Comparison of ENCODE assay signal across 29 cellular contexts in genomic region chr10:91788527-91788926, GRCh38. TPM values are rescaled to one million over a fixed set of nuclear protein-coding genes. Genes with fewer than 3 reads are reported as not detected.
A peak's percentile ranks its signal among the peaks of the same experiment; 100 is the strongest.
DNase-seq lines count a peak whose midpoint lies in the region; ATAC-seq and TF ChIP-seq lines count a peak whose summit lies in the region.
"Had no signal": no experiment of that assay in that cellular context is flagged by ENCODE, and none has a peak within 500 bp of the region (broad histone marks: within the 10 kb centered on the region; RNA-seq: fewer than 3 reads in every experiment).

No MANE protein-coding gene starts in this region.

- no peak overlapping the region for H2BK15ac ChIP-seq in H9 (ENCODE audit: low read depth, low read length)

- H3K4me1 ChIP-seq in H9 (ENCODE audit: insufficient read depth, low read length), result peaks cover 2% of the 10 kb centered on the region; the same call in 1 of the 2 replicates
- H3K4me1 ChIP-seq in PC-9 (replicated peaks; ENCODE audit: insufficient read depth), result peaks cover 17% of the 10 kb centered on the region
- H3K4me1 ChIP-seq in neural progenitor cell, result peaks cover 6% of the 10 kb centered on the region
- H3K4me1 ChIP-seq: ascending aorta, prostate gland, uterus had no signal

- intact Hi-C loops in PC-9 (cut with micrococcal nuclease; ENCODE audit: unreplicated experiment), result no loop called here

- H3K36me3 ChIP-seq in PC-9 (ENCODE audit: low read depth), result no peaks in the 10 kb centered on the region
- H3K36me3 ChIP-seq in neural progenitor cell, result no peaks in the 10 kb centered on the region
- H3K36me3 ChIP-seq: ascending aorta, neutrophil, prostate gland, thoracic aorta, uterus had no signal

- no peaks in the 10 kb centered on the region for H3K79me1 ChIP-seq in H9 (ENCODE audit: insufficient read depth, low read depth, low read length, poor library complexity, severe bottlenecking)

- H3K9me2 ChIP-seq in PC-9 (ENCODE audit: insufficient read depth), result no peaks in the 10 kb centered on the region
- H3K9me2 ChIP-seq: SK-N-SH had no signal

- H3K27ac Mint-ChIP-seq in H9 (peak overlapping the region in 1 of 3 experiments; percentile 23; a peak in 2 of 7 replicates), neural progenitor cell (no peak overlapping the region)
- no peak overlapping the region for H3K27ac Mint-ChIP-seq in activated T-cell treated with anti-CD3 and anti-CD28 coated beads, Interleukin-2, amount 50 U/mL, for 24 hours
- no peak overlapping the region for H3K27ac Mint-ChIP-seq in activated CD4-positive, alpha-beta memory T cell treated with anti-CD3 and anti-CD28 coated beads, Interleukin-2, amount 10 ng/mL, durations not matched to agents 7 days and 5 days
- H3K27ac Mint-ChIP-seq in effector memory CD8-positive, alpha-beta T cell, result no peak overlapping the region
- H3K27ac Mint-ChIP-seq: activated CD4-positive, alpha-beta T cell treated with anti-CD3 and anti-CD28 coated beads for 36 hours; activated naive CD8-positive, alpha-beta T cell treated with anti-CD3 and anti-CD28 coated beads, Interleukin-2, amount 10 ng/mL, durations not matched to agents 7 days and 5 days; T-helper 17 cell had no signal

- no CpG with 5 or more reads among the region's 5 CpGs for WGBS in H9 (ENCODE audit: extremely low coverage, insufficient read length, low lambda C conversion rate)

- H3K9me3 Mint-ChIP-seq in H9, result no peaks in the 10 kb centered on the region
- H3K9me3 Mint-ChIP-seq in neural progenitor cell, result peaks cover 2% of the 10 kb centered on the region
- H3K9me3 Mint-ChIP-seq in activated T-cell treated with anti-CD3 and anti-CD28 coated beads, Interleukin-2, amount 50 U/mL, for 24 hours, result no peaks in the 10 kb centered on the region
- no peaks in the 10 kb centered on the region for H3K9me3 Mint-ChIP-seq in activated CD4-positive, alpha-beta memory T cell treated with anti-CD3 and anti-CD28 coated beads, Interleukin-2, amount 10 ng/mL, durations not matched to agents 7 days and 5 days
- H3K9me3 Mint-ChIP-seq in effector memory CD8-positive, alpha-beta T cell, result no peaks in the 10 kb centered on the region
- H3K9me3 Mint-ChIP-seq: activated naive CD8-positive, alpha-beta T cell treated with anti-CD3 and anti-CD28 coated beads, Interleukin-2, amount 10 ng/mL, durations not matched to agents 7 days and 5 days; CD14-positive monocyte; central memory CD8-positive, alpha-beta T cell had no signal

- H3K4me2 ChIP-seq in H9 (ENCODE audit: insufficient read depth, insufficient read length, low read length), result no peak overlapping the region
- H3K4me2 ChIP-seq in PC-9, result peak overlapping the region; percentile 26; the same call in 1 of the 2 replicates
- H3K4me2 ChIP-seq in neural progenitor cell, result no peak overlapping the region
- H3K4me2 ChIP-seq: KMS-11, SK-N-SH had no signal

- no peak for TF ChIP-seq CTCF in H9 (conservative IDR thresholded peaks at IDR 0.05)
- no peak for TF ChIP-seq CTCF in PC-9 (conservative IDR thresholded peaks at IDR 0.05)
- TF ChIP-seq CTCF in epithelial cell of esophagus (IDR thresholded peaks at IDR 0.05; ENCODE audit: insufficient read depth, low read depth, low read length, missing control alignments), result no peak
- no peak for TF ChIP-seq CTCF in neural progenitor cell (IDR thresholded peaks at IDR 0.05)

- no peak overlapping the region for H3K27ac ChIP-seq in H9 (ENCODE audit: insufficient read length, low read depth, low read length)
- no peak overlapping the region for H3K27ac ChIP-seq in PC-9
- no peak overlapping the region for H3K27ac ChIP-seq in neural progenitor cell
- H3K27ac ChIP-seq: ascending aorta, KMS-11, neutrophil, prostate gland, thoracic aorta, uterus had no signal

- H3K14ac ChIP-seq in H9 (ENCODE audit: insufficient read depth, low read length), result peak overlapping the region; percentile 63; the same call in 1 of the 2 replicates

- H3K4me1 Mint-ChIP-seq in H9, result peaks cover 9 to 16% of the 10 kb centered on the region in 2 experiments
- no peaks in the 10 kb centered on the region for H3K4me1 Mint-ChIP-seq in neural progenitor cell
- H3K4me1 Mint-ChIP-seq in activated T-cell treated with anti-CD3 and anti-CD28 coated beads, Interleukin-2, amount 50 U/mL, for 24 hours (ENCODE audit: low read depth), result no peaks in the 10 kb centered on the region
- no peaks in the 10 kb centered on the region for H3K4me1 Mint-ChIP-seq in activated CD4-positive, alpha-beta memory T cell treated with anti-CD3 and anti-CD28 coated beads, Interleukin-2, amount 10 ng/mL, durations not matched to agents 7 days and 5 days
- no peaks in the 10 kb centered on the region for H3K4me1 Mint-ChIP-seq in effector memory CD8-positive, alpha-beta T cell (ENCODE audit: low read depth in 2 of 2)
- H3K4me1 Mint-ChIP-seq: activated CD4-positive, alpha-beta T cell treated with anti-CD3 and anti-CD28 coated beads for 36 hours; activated naive CD8-positive, alpha-beta T cell treated with anti-CD3 and anti-CD28 coated beads, Interleukin-2, amount 10 ng/mL, durations not matched to agents 7 days and 5 days; CD14-positive monocyte; central memory CD8-positive, alpha-beta T cell had no signal

- H3K27me3 ChIP-seq in H9 (ENCODE audit: insufficient read depth, low read length) (no peaks in the 10 kb centered on the region), PC-9 (ENCODE audit: insufficient read depth, low read depth) (no peaks in the 10 kb centered on the region), neural progenitor cell (no peaks in the 10 kb centered on the region)
- H3K27me3 ChIP-seq: ascending aorta, uterus had no signal

- H2BK120ac ChIP-seq in H9 (ENCODE audit: low read depth, low read length, poor library complexity, severe bottlenecking), result no peak overlapping the region

- no peak for ATAC-seq in effector memory CD8-positive, alpha-beta T cell (replicated peaks)
- ATAC-seq: activated CD4-positive, alpha-beta T cell treated with anti-CD3 and anti-CD28 coated beads for 36 hours; GM12878; T-helper 17 cell had no signal

- H3K23ac ChIP-seq in H9 (ENCODE audit: insufficient read length, low read depth, low read length), result no peak overlapping the region

- H3K4ac ChIP-seq in H9 (ENCODE audit: low read depth, low read length), result no peak overlapping the region

- H3K79me2 ChIP-seq in H9 (ENCODE audit: insufficient read depth, low read length) (no peaks in the 10 kb centered on the region), PC-9 (ENCODE audit: low read depth) (no peaks in the 10 kb centered on the region), neural progenitor cell (ENCODE audit: low read depth) (no peaks in the 10 kb centered on the region)

- no peak overlapping the region for H3T11ph ChIP-seq in H9 (ENCODE audit: low read length)

- peak overlapping the region; percentile 11 for H3K18ac ChIP-seq in H9 (ENCODE audit: insufficient read length, low read depth, low read length)

- no peak overlapping the region for H2BK20ac ChIP-seq in H9 (ENCODE audit: low read depth, low read length, poor library complexity, severe bottlenecking)

- H3F3A ChIP-seq in PC-9 (ENCODE audit: insufficient read depth, low read depth), result no peaks in the 10 kb centered on the region; the same call in 1 of the 2 replicates
- H3F3A ChIP-seq in neural progenitor cell (ENCODE audit: low read depth), result no peaks in the 10 kb centered on the region

- no peak overlapping the region for H4K5ac ChIP-seq in H9 (ENCODE audit: insufficient read length, low read depth, low read length)

- H3K27me3 Mint-ChIP-seq in H9 (ENCODE audit: low read depth) (no peaks in the 10 kb centered on the region; the same call in 1 of the 2 replicates), neural progenitor cell (ENCODE audit: insufficient read depth, low read depth) (no peaks in the 10 kb centered on the region)
- no peaks in the 10 kb centered on the region for H3K27me3 Mint-ChIP-seq in activated T-cell treated with anti-CD3 and anti-CD28 coated beads, Interleukin-2, amount 50 U/mL, for 24 hours
- H3K27me3 Mint-ChIP-seq in activated CD4-positive, alpha-beta memory T cell treated with anti-CD3 and anti-CD28 coated beads, Interleukin-2, amount 10 ng/mL, durations not matched to agents 7 days and 5 days, result no peaks in the 10 kb centered on the region
- peaks cover 0 to 2% of the 10 kb centered on the region in 2 donors for H3K27me3 Mint-ChIP-seq in effector memory CD8-positive, alpha-beta T cell
- H3K27me3 Mint-ChIP-seq: activated CD4-positive, alpha-beta T cell treated with anti-CD3 and anti-CD28 coated beads for 36 hours; central memory CD8-positive, alpha-beta T cell had no signal

- H3K23me2 ChIP-seq in H9 (ENCODE audit: insufficient read length, low read depth, low read length, poor library complexity, severe bottlenecking), result no peaks in the 10 kb centered on the region

- H3K9me3 ChIP-seq in H9 (ENCODE audit: control insufficient read depth, low read depth, low read length) (no peaks in the 10 kb centered on the region), PC-9 (ENCODE audit: insufficient read depth, low read depth) (no peaks in the 10 kb centered on the region), neural progenitor cell (ENCODE audit: low read depth) (no peaks in the 10 kb centered on the region)
- H3K9me3 ChIP-seq: ascending aorta, neutrophil, prostate gland, SK-N-SH, thoracic aorta, uterus had no signal

- POLR2A ChIA-PET in PC-9 (lab: Charles Lee; ENCODE audit: unreplicated experiment), result no interaction called here
- POLR2A ChIA-PET in activated CD4-positive, alpha-beta memory T cell treated with anti-CD3 and anti-CD28 coated beads, Interleukin-2, amount 10 ng/mL, durations not matched to agents 7 days and 5 days (lab: Charles Lee), result no interaction called here

- H4K91ac ChIP-seq in H9 (ENCODE audit: insufficient read length, low read depth, low read length), result no peak overlapping the region

- H4K8ac ChIP-seq in H9 (replicated peaks; ENCODE audit: insufficient read length, low read depth, low read length), result no peak overlapping the region

- H3K4me3 ChIP-seq in PC-9, result no peak overlapping the region
- no peak overlapping the region for H3K4me3 ChIP-seq in epithelial cell of esophagus (ENCODE audit: low read length)
- H3K4me3 ChIP-seq in neural progenitor cell, result no peak overlapping the region
- H3K4me3 ChIP-seq: ascending aorta, GM12878, prostate gland, thoracic aorta, uterus had no signal

- no peak overlapping the region for H2BK12ac ChIP-seq in H9 (ENCODE audit: insufficient read length, low read depth, low read length)

- H3K36me3 Mint-ChIP-seq in H9 (ENCODE audit: insufficient read depth in 1 of 3, low read depth in 3 of 3), result no peaks in the 10 kb centered on the region
- H3K36me3 Mint-ChIP-seq in neural progenitor cell, result peaks cover 3% of the 10 kb centered on the region
- H3K36me3 Mint-ChIP-seq in activated T-cell treated with anti-CD3 and anti-CD28 coated beads, Interleukin-2, amount 50 U/mL, for 24 hours (ENCODE audit: low read depth), result no peaks in the 10 kb centered on the region
- no peaks in the 10 kb centered on the region for H3K36me3 Mint-ChIP-seq in activated CD4-positive, alpha-beta memory T cell treated with anti-CD3 and anti-CD28 coated beads, Interleukin-2, amount 10 ng/mL, durations not matched to agents 7 days and 5 days (ENCODE audit: low read depth)
- no peaks in the 10 kb centered on the region for H3K36me3 Mint-ChIP-seq in effector memory CD8-positive, alpha-beta T cell (ENCODE audit: insufficient read depth)
- H3K36me3 Mint-ChIP-seq: activated naive CD8-positive, alpha-beta T cell treated with anti-CD3 and anti-CD28 coated beads, Interleukin-2, amount 10 ng/mL, durations not matched to agents 7 days and 5 days; CD14-positive monocyte had no signal

- H2AK5ac ChIP-seq in H9 (ENCODE audit: insufficient read length, low read length), result no peak overlapping the region

- H2AFZ ChIP-seq in H9 (ENCODE audit: low read length), result no peak overlapping the region
- H2AFZ ChIP-seq in PC-9, result peak overlapping the region; percentile 39; the same call in 1 of the 2 replicates
- H2AFZ ChIP-seq in neural progenitor cell (replicated peaks), result peak overlapping the region; percentile 81

- no peak overlapping the region for H3K9ac ChIP-seq in H9 (ENCODE audit: extremely low read depth, insufficient read length, low read length)
- H3K9ac ChIP-seq in neural progenitor cell, result no peak overlapping the region
- H3K9ac ChIP-seq: KMS-11, SK-N-SH had no signal

- H3K4me3 Mint-ChIP-seq in H9 (no peak overlapping the region), neural progenitor cell (no peak overlapping the region)
- no peak overlapping the region for H3K4me3 Mint-ChIP-seq in activated T-cell treated with anti-CD3 and anti-CD28 coated beads, Interleukin-2, amount 50 U/mL, for 24 hours
- no peak overlapping the region for H3K4me3 Mint-ChIP-seq in activated CD4-positive, alpha-beta memory T cell treated with anti-CD3 and anti-CD28 coated beads, Interleukin-2, amount 10 ng/mL, durations not matched to agents 7 days and 5 days
- no peak overlapping the region for H3K4me3 Mint-ChIP-seq in effector memory CD8-positive, alpha-beta T cell
- H3K4me3 Mint-ChIP-seq: activated CD4-positive, alpha-beta T cell treated with anti-CD3 and anti-CD28 coated beads for 36 hours; activated naive CD8-positive, alpha-beta T cell treated with anti-CD3 and anti-CD28 coated beads, Interleukin-2, amount 10 ng/mL, durations not matched to agents 7 days and 5 days; CD14-positive monocyte; central memory CD8-positive, alpha-beta T cell; T-helper 17 cell had no signal

- CTCF ChIA-PET in PC-9 (lab: Charles Lee), result no interaction called here
- CTCF ChIA-PET in activated CD4-positive, alpha-beta memory T cell treated with anti-CD3 and anti-CD28 coated beads, Interleukin-2, amount 10 ng/mL, durations not matched to agents 7 days and 5 days (lab: Charles Lee), result no interaction called here

- H4K20me1 ChIP-seq in H9 (ENCODE audit: control insufficient read depth, insufficient read depth, insufficient read length), result no peaks in the 10 kb centered on the region
- H4K20me1 ChIP-seq in PC-9 (ENCODE audit: insufficient read depth), result no peaks in the 10 kb centered on the region
- no peaks in the 10 kb centered on the region for H4K20me1 ChIP-seq in neural progenitor cell (ENCODE audit: low read depth)

- BruUV-seq in PC-9 (replicated peaks; lab: Mats Ljungman, UMichigan), result no TSS peak

- no peak overlapping the region for H2BK5ac ChIP-seq in H9 (ENCODE audit: insufficient read length, low read length)

- no peak overlapping the region for H3K56ac ChIP-seq in H9 (ENCODE audit: insufficient read length, low read depth, low read length)

- DNase-seq in H9 (no peak), PC-9 (no peak), epithelial cell of esophagus (ENCODE audit: low read depth) (peak; percentile 45), neural progenitor cell (ENCODE audit: low spot score) (no peak)
- no peak for DNase-seq in activated T-cell treated with anti-CD3 and anti-CD28 coated beads, Interleukin-2, amount 50 U/mL, for 24 hours
- no peak for DNase-seq in activated CD4-positive, alpha-beta memory T cell treated with anti-CD3 and anti-CD28 coated beads, Interleukin-2, amount 10 ng/mL, durations not matched to agents 7 days and 5 days
- DNase-seq in effector memory CD8-positive, alpha-beta T cell, result no peak
- DNase-seq: activated CD4-positive, alpha-beta T cell treated with anti-CD3 and anti-CD28 coated beads for 36 hours; activated CD8-positive, alpha-beta memory T cell treated with anti-CD3 and anti-CD28 coated beads for 24 hours; activated gamma-delta T cell; activated naive CD8-positive, alpha-beta T cell treated with anti-CD3 and anti-CD28 coated beads, Interleukin-2, amount 10 ng/mL, durations not matched to agents 7 days and 5 days; dermis blood vessel endothelial cell; kidney glomerular epithelial cell; mesenchymal stem cell; NCI-H1436 treated with DMSO at 0.1 percent for 48 hours; NCI-H2171 treated with DMSO at 0.1 percent for 48 hours; NCI-H526 treated with DMSO at 0.1 percent for 48 hours; SK-N-SH; stimulated activated naive CD4-positive, alpha-beta T cell treated with Interleukin-2 at 50 U/mL for 16 hours; T-helper 17 cell; uterus had no signal

RNA-seq across cellular contexts. Expression of gene TNKS2, which starts 9.7 kb away (rescaled TPM):
- 58.0 and 58.9 TPM in 2 replicates for total RNA-seq in H9 (2021)
- 22.1 and 25.4 TPM in 2 replicates for total RNA-seq in PC-9 (2021)
- total RNA-seq in neural progenitor cell (ENCODE audit: low replicate concordance), result 47.2 and 53.4 TPM in 2 replicates
- 10 to 100 TPM; 39.1 to 39.4 TPM for total RNA-seq in activated CD4-positive, alpha-beta memory T cell treated with anti-CD3 and anti-CD28 coated beads, Interleukin-2, amount 10 ng/mL, durations not matched to agents 7 days and 5 days
